In genomic region chr5:69093771-69094570, GRCh38 we compare ENCODE assay signal across 8 cellular contexts. TPM values are rescaled to one million over a fixed set of nuclear protein-coding genes. Genes with fewer than 3 reads are reported as not detected.
DNase-seq lines count a peak whose midpoint lies in the region; ATAC-seq and TF ChIP-seq lines count a peak whose summit lies in the region.

Gene SLC30A5 (plus strand): TSS chr5:69094014. CDS start chr5:69094256, 242 bp downstream.

- peak within 1 kb of the TSS; percentile 93 for H3K4me3 Mint-ChIP-seq in HFFc6
- H3K4me3 Mint-ChIP-seq in activated naive CD4-positive, alpha-beta T cell treated with anti-CD3 and anti-CD28 coated beads, Interleukin-2, amount 50 U/mL, for 24 hours: peak within 1 kb of the TSS; percentile 94

- peak; percentile 93 for TF ChIP-seq RAD21 in SK-N-SH (IDR thresholded peaks at IDR 0.05; ENCODE audit: low read length)

- H3K4me1 ChIP-seq in SK-N-SH (ENCODE audit: control insufficient read depth in 1 of 2, insufficient read depth in 2 of 2, low read depth in 1 of 2, low read length in 1 of 2) (peaks cover 0 to 5% of the 10 kb centered on the region in 2 experiments; a peak in 1 of 4 replicates), thoracic aorta (ENCODE audit: control insufficient read depth in 1 of 2, low read depth in 2 of 2) (peaks cover 10 to 21% of the 10 kb centered on the region in 2 donors)

- no peaks in the 10 kb centered on the region for H3K27me3 ChIP-seq in SK-N-SH (ENCODE audit: insufficient read depth)
- no peaks in the 10 kb centered on the region for H3K27me3 ChIP-seq in thoracic aorta (replicated peaks; ENCODE audit: insufficient read depth)

- ATAC-seq in omental fat pad (ENCODE audit: low FRiP score): peak; percentile 100
- ATAC-seq in thoracic aorta (ENCODE audit: insufficient number of reproducible peaks, low FRiP score, low read depth): peak; percentile 100

- peak within 1 kb of the TSS; percentile 95 for H3K9ac ChIP-seq in SK-N-SH

- peaks cover 20% of the 10 kb centered on the region for H3K36me3 Mint-ChIP-seq in HFFc6 (ENCODE audit: low read depth)
- H3K36me3 Mint-ChIP-seq in activated naive CD4-positive, alpha-beta T cell treated with anti-CD3 and anti-CD28 coated beads, Interleukin-2, amount 50 U/mL, for 24 hours: peaks cover 2% of the 10 kb centered on the region

- H3K4me3 ChIP-seq in GM08714 (ENCODE audit: low read length) (peak within 1 kb of the TSS; percentile 98), NB4 (ENCODE audit: low read depth, low read length) (peak within 1 kb of the TSS; percentile 97), SK-N-SH (ENCODE audit: low read depth in 2 of 2, low read length in 1 of 2) (peak within 1 kb of the TSS; percentile 69 to 80), thoracic aorta (peak within 1 kb of the TSS; percentile 90)

- H2AFZ ChIP-seq in SK-N-SH (ENCODE audit: low read depth): peak within 1 kb of the TSS; percentile 96

- TF ChIP-seq CTCF in HFFc6 (IDR thresholded peaks at IDR 0.05) (peak; percentile 91), NB4 (IDR thresholded peaks at IDR 0.05; ENCODE audit: low read depth, low read length) (peak; percentile 82), SK-N-SH (IDR thresholded peaks at IDR 0.05) (peak; percentile 93), omental fat pad (IDR thresholded peaks at IDR 0.05) (peak in 1 of 3 donors; percentile 39), thoracic aorta (IDR thresholded peaks at IDR 0.05) (peak; percentile 85)

- H3K79me2 ChIP-seq in SK-N-SH (ENCODE audit: insufficient read depth): peaks cover 48% of the 10 kb centered on the region

- peaks cover 5% of the 10 kb centered on the region for H3F3A ChIP-seq in SK-N-SH (replicated peaks; ENCODE audit: insufficient read depth)

- H3K27ac ChIP-seq in SK-N-SH (ENCODE audit: low read depth in 2 of 2, low read length in 1 of 2): peak within 1 kb of the TSS; percentile 77 to 90
- H3K27ac ChIP-seq in thoracic aorta: peak within 1 kb of the TSS; percentile 91 to 93

- H3K4me2 ChIP-seq in SK-N-SH: peak within 1 kb of the TSS; percentile 91

- H3K36me3 ChIP-seq in SK-N-SH (replicated peaks in 1 of 2; ENCODE audit: control insufficient read depth in 1 of 2, insufficient read depth in 2 of 2, low read length in 1 of 2) (peaks cover 3 to 17% of the 10 kb centered on the region in 2 experiments), thoracic aorta (peaks cover 3% of the 10 kb centered on the region)

- H3K9me3 Mint-ChIP-seq in HFFc6: no peaks in the 10 kb centered on the region
- H3K9me3 Mint-ChIP-seq in activated naive CD4-positive, alpha-beta T cell treated with anti-CD3 and anti-CD28 coated beads, Interleukin-2, amount 50 U/mL, for 24 hours: no peaks in the 10 kb centered on the region

- CTCF ChIA-PET in SK-N-SH (lab: Yijun Ruan, JAX): interaction anchor here (0.5 to 2.2 kb wide), 50 partner anchors 9 to 315 kb away, joined by 3 to 31 read pairs (median 4); partner anchors contain the start of genes CCDC125, CDK7 and CENPH

- H3K9me3 ChIP-seq in SK-N-SH (no peaks in the 10 kb centered on the region), thoracic aorta (no peaks in the 10 kb centered on the region)

- no peaks in the 10 kb centered on the region for H3K27me3 Mint-ChIP-seq in HFFc6 (ENCODE audit: insufficient read depth)
- no peaks in the 10 kb centered on the region for H3K27me3 Mint-ChIP-seq in activated naive CD4-positive, alpha-beta T cell treated with anti-CD3 and anti-CD28 coated beads, Interleukin-2, amount 50 U/mL, for 24 hours

- 3% methylated on average over 16 of the region's 83 CpGs for WGBS in SK-N-SH (ENCODE audit: low lambda C conversion rate)

- POLR2A ChIA-PET in SK-N-SH (lab: Yijun Ruan, JAX): interaction anchor here (0.6 to 1.1 kb wide), 4 partner anchors 57 to 117 kb away, joined by 3 to 5 read pairs (median 5); partner anchors contain the start of genes CCNB1 and CENPH

- no peak; a peak in 2 of 4 replicates for TF ChIP-seq EP300 in SK-N-SH (IDR thresholded peaks at IDR 0.05; ENCODE audit: borderline replicate concordance in 1 of 2, low read depth in 1 of 2, low read length in 1 of 2)

- peaks cover 46% of the 10 kb centered on the region for H3K4me1 Mint-ChIP-seq in HFFc6 (ENCODE audit: low read depth)
- H3K4me1 Mint-ChIP-seq in activated naive CD4-positive, alpha-beta T cell treated with anti-CD3 and anti-CD28 coated beads, Interleukin-2, amount 50 U/mL, for 24 hours: peaks cover 39% of the 10 kb centered on the region

- peak within 1 kb of the TSS; percentile 95 for H3K27ac Mint-ChIP-seq in HFFc6
- peak within 1 kb of the TSS; percentile 97 for H3K27ac Mint-ChIP-seq in activated naive CD4-positive, alpha-beta T cell treated with anti-CD3 and anti-CD28 coated beads, Interleukin-2, amount 50 U/mL, for 24 hours

- peak; percentile 85 for TF ChIP-seq POLR2A in NB4 (IDR thresholded peaks at IDR 0.05; ENCODE audit: extremely low read depth, insufficient read length)

- H3K9me2 ChIP-seq in SK-N-SH: no peaks in the 10 kb centered on the region

- no peaks in the 10 kb centered on the region for H4K20me1 ChIP-seq in SK-N-SH (ENCODE audit: insufficient read depth)

- DNase-seq in HFFc6: peak; percentile 100
- peak; percentile 99 for DNase-seq in NB4 (ENCODE audit: low read depth)
- DNase-seq in SK-N-SH: peak; percentile 96
- DNase-seq in globus pallidus (ENCODE audit: low spot score): peak; percentile 100
- DNase-seq in omental fat pad (ENCODE audit: low spot score): peak; percentile 92
- DNase-seq in thoracic aorta (ENCODE audit: low spot score): peak; percentile 99

TF ChIP-seq in SK-N-SH, 30 proteins besides CTCF, POLR2A, EP300 and RAD21 (continues in another document):
- TF ChIP-seq SMC3 (IDR thresholded peaks at IDR 0.05; ENCODE audit: low read depth, low read length): peak; percentile 72
- TF ChIP-seq RXRA (IDR thresholded peaks at IDR 0.05; ENCODE audit: borderline replicate concordance, low read depth): no peak
- peak; percentile 83 for TF ChIP-seq SIN3A (IDR thresholded peaks at IDR 0.05; ENCODE audit: borderline replicate concordance, low read depth, low read length)
- TF ChIP-seq NFIC (IDR thresholded peaks at IDR 0.05; ENCODE audit: borderline replicate concordance): peak; percentile 71
- no peak for TF ChIP-seq PBX3 (IDR thresholded peaks at IDR 0.05)
- no peak for TF ChIP-seq MEF2A (IDR thresholded peaks at IDR 0.05; ENCODE audit: borderline replicate concordance, low read depth)
- TF ChIP-seq RCOR1 (IDR thresholded peaks at IDR 0.05; ENCODE audit: low read length): 0 out of 2 replicates have a peak, but pooled peaks have one; percentile 17
- no peak for TF ChIP-seq FOSL2 (IDR thresholded peaks at IDR 0.05; ENCODE audit: borderline replicate concordance, low read depth)
- no peak for TF ChIP-seq TEAD4 (IDR thresholded peaks at IDR 0.05; ENCODE audit: borderline replicate concordance, insufficient read depth)
- peak; percentile 79 for TF ChIP-seq CHD2 (IDR thresholded peaks at IDR 0.05; ENCODE audit: low read length, partially characterized antibody)
- peak; percentile 85 for TF ChIP-seq RFX5 (IDR thresholded peaks at IDR 0.05; ENCODE audit: low read length)
- TF ChIP-seq ELF1 (IDR thresholded peaks at IDR 0.05): peak; percentile 30; the same call in 1 of the 2 replicates
- peak; percentile 89 for TF ChIP-seq MXI1 (IDR thresholded peaks at IDR 0.05; ENCODE audit: low read depth, low read length)
- no peak for TF ChIP-seq TCF12 (IDR thresholded peaks at IDR 0.05)
- TF ChIP-seq MAX (IDR thresholded peaks at IDR 0.05; ENCODE audit: low read depth): peak; percentile 84
- no peak for TF ChIP-seq USF1 (IDR thresholded peaks at IDR 0.05; ENCODE audit: borderline replicate concordance, low read depth)
- peak; percentile 96 for TF ChIP-seq POLR2AphosphoS5 (IDR thresholded peaks at IDR 0.05; ENCODE audit: low read depth, low read length)
- TF ChIP-seq ZBTB33 (IDR thresholded peaks at IDR 0.05; ENCODE audit: borderline replicate concordance, low read depth): no peak

RNA-seq across cellular contexts. Expression of gene SLC30A5, which starts in this region (rescaled TPM):
- 10 to 100 TPM; 55.9 to 80.7 (median 71.7) TPM for total RNA-seq in HFFc6 (2021; fragmentation: NEBNext Ultra II Directional; extraction: Animal tissue kit (Norgen Biotek cat#: 25700))
- polyA plus RNA-seq in SK-N-SH (2012; rRNA removed): 28.5 and 32.9 TPM in 2 replicates
- polyA plus RNA-seq in SK-N-SH (2012; cell fraction: cytosol; rRNA removed): 34.8 and 37.5 TPM in 2 replicates
- 20.4 and 38.5 TPM in 2 replicates for polyA plus RNA-seq in SK-N-SH (2012; cell fraction: nucleus; rRNA removed)
- total RNA-seq in omental fat pad (10 to 100 TPM; 39.1 to 52.6 (median 42.3) TPM), thoracic aorta (10 to 100 TPM; 42.8 to 64.3 TPM)

Comparison
In these comparisons a context has a peak if more than half of its experiments do, and no peak if none do; other contexts are left out.
1. Peak in every context shown above with its lines: DNase-seq, ATAC-seq, H3K4me3 ChIP-seq and H3K27ac ChIP-seq.